Comparison of ENCODE assay signal across 1 cellular context in the genomic region with DNA sequence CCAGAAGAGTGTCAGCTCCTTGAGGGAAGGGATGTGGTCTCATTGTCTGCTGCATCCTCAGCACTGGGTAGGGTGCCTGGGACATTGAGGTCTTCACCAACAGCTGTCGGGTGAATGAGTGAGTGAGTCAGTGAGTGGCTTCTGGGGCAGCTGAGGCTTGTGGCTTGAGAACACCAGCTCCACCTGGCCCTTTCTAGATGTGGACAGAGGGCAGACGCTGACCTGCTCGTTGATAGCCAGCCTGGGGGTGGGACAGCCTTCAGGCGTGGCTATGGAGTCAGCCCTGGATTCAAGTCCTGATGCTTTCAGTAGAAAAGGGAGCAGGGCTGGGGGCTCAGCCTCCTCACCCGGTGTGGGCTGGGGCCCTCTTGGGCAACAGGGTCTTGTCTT.
TF ChIP-seq lines count a peak whose summit lies in the region.

No MANE protein-coding gene starts in this region.

TF ChIP-seq in IMR-90, 13 proteins besides CTCF, POLR2A, EP300 and RAD21:
- TF ChIP-seq CEBPB (IDR thresholded peaks at IDR 0.05; ENCODE audit: low read depth, low read length), result no peak
- TF ChIP-seq RCOR1 (IDR thresholded peaks at IDR 0.05; ENCODE audit: insufficient replicate concordance, low read length), result no peak
- TF ChIP-seq MXI1 (IDR thresholded peaks at IDR 0.05; ENCODE audit: borderline replicate concordance, low read depth, low read length), result no peak
- no peak for TF ChIP-seq SMC3 (IDR thresholded peaks at IDR 0.05; ENCODE audit: low read depth, low read length)
- TF ChIP-seq, protein P1, sequence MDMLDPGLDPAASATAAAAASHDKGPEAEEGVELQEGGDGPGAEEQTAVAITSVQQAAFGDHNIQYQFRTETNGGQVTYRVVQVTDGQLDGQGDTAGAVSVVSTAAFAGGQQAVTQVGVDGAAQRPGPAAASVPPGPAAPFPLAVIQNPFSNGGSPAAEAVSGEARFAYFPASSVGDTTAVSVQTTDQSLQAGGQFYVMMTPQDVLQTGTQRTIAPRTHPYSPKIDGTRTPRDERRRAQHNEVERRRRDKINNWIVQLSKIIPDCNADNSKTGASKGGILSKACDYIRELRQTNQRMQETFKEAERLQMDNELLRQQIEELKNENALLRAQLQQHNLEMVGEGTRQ (IDR thresholded peaks at IDR 0.05; ENCODE audit: low read depth, low read length), result no peak
- no peak for TF ChIP-seq NFE2L2 (IDR thresholded peaks at IDR 0.05; ENCODE audit: low read depth, low read length)
- TF ChIP-seq MAZ (IDR thresholded peaks at IDR 0.05; ENCODE audit: borderline replicate concordance, low read depth, low read length), result no peak
- TF ChIP-seq MAFK (IDR thresholded peaks at IDR 0.05; ENCODE audit: low read depth, low read length), result no peak
- no peak for TF ChIP-seq BHLHE40 (IDR thresholded peaks at IDR 0.05; ENCODE audit: low read depth, low read length)
- TF ChIP-seq RFX5 (IDR thresholded peaks at IDR 0.05; ENCODE audit: low read depth, low read length), result no peak
- TF ChIP-seq, protein P2, sequence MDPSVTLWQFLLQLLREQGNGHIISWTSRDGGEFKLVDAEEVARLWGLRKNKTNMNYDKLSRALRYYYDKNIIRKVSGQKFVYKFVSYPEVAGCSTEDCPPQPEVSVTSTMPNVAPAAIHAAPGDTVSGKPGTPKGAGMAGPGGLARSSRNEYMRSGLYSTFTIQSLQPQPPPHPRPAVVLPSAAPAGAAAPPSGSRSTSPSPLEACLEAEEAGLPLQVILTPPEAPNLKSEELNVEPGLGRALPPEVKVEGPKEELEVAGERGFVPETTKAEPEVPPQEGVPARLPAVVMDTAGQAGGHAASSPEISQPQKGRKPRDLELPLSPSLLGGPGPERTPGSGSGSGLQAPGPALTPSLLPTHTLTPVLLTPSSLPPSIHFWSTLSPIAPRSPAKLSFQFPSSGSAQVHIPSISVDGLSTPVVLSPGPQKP (IDR thresholded peaks at IDR 0.05; ENCODE audit: borderline replicate concordance, low read depth, low read length), result no peak
- TF ChIP-seq CHD1 (IDR thresholded peaks at IDR 0.05; ENCODE audit: low read depth, low read length), result no peak
- TF ChIP-seq FOS (IDR thresholded peaks at IDR 0.05; ENCODE audit: low read depth, low read length), result no peak
TF ChIP-seq in IMR-90: peak in this region for 0.
